17 cellular contexts compared by ENCODE assay signal in genomic region chr10:33735463-33735862, GRCh38.
A peak's percentile ranks its signal among the peaks of the same experiment; 100 is the strongest.
DNase-seq lines count a peak whose midpoint lies in the region; ATAC-seq and TF ChIP-seq lines count a peak whose summit lies in the region.
"Had no signal": no experiment of that assay in that cellular context is flagged by ENCODE, and none has a peak within 500 bp of the region (broad histone marks: within the 10 kb centered on the region; RNA-seq: fewer than 3 reads in every experiment).

No MANE protein-coding gene starts in this region.

- no peaks in the 10 kb centered on the region for H3K9me3 ChIP-seq in GM23248 (ENCODE audit: low read depth)
- no peaks in the 10 kb centered on the region for H3K9me3 ChIP-seq in A673 (ENCODE audit: low read depth, low read length, poor library complexity, severe bottlenecking)
- H3K9me3 ChIP-seq: right lobe of liver had no signal

- H3K9ac ChIP-seq in GM23248: no peak overlapping the region

- H3K4me1 ChIP-seq in GM23248 (ENCODE audit: insufficient read depth) (no peaks in the 10 kb centered on the region), A673 (ENCODE audit: insufficient read depth, low read length, poor library complexity, severe bottlenecking) (peaks cover 5% of the 10 kb centered on the region)
- H3K4me1 ChIP-seq: right lobe of liver had no signal

- POLR2A ChIA-PET in BJ (lab: Charles Lee): no interaction called here
- POLR2A ChIA-PET in A673 (lab: Charles Lee; ENCODE audit: low non-redundant PET): no interaction called here

- no peaks in the 10 kb centered on the region for H3F3A ChIP-seq in GM23248 (ENCODE audit: insufficient read depth)

- intact Hi-C loops in A673 (cut with micrococcal nuclease; ENCODE audit: unreplicated experiment): no loop called here

- BruUV-seq in A673 (replicated peaks; lab: Mats Ljungman, UMichigan): no TSS peak

- peak; percentile 4 for DNase-seq in BJ (ENCODE audit: low read depth)
- DNase-seq in GM23248: peak; percentile 46
- peak; percentile 76 for DNase-seq in RPMI7951 (ENCODE audit: low read depth)
- peak; percentile 31 for DNase-seq in glomerular visceral epithelial cell (ENCODE audit: extremely low spot score)
- no peak for DNase-seq in activated naive CD4-positive, alpha-beta T cell treated with Interleukin-2 at 50 U/mL for 16 hours
- DNase-seq in omental fat pad (ENCODE audit: low spot score): no peak
- no peak for DNase-seq in A673 (ENCODE audit: low spot score)
- DNase-seq: activated CD8-positive, alpha-beta memory T cell treated with anti-CD3 and anti-CD28 coated beads, Interleukin-2, amount 10 ng/mL, durations not matched to agents 7 days and 5 days; activated naive CD4-positive, alpha-beta T cell treated with anti-CD3 and anti-CD28 coated beads, Interleukin-2, amount 10 ng/mL, durations not matched to agents 7 days and 5 days; cerebellar nuclear complex; islet precursor cell; KG1; NCI-H1930; NCI-H69; right lobe of liver had no signal

- H3K27me3 ChIP-seq in BJ (ENCODE audit: control insufficient read depth, insufficient read depth, low read length) (peaks cover 2% of the 10 kb centered on the region), GM23248 (replicated peaks; ENCODE audit: insufficient read depth) (no peaks in the 10 kb centered on the region; the same call in 1 of the 2 replicates), A673 (replicated peaks; ENCODE audit: insufficient read depth, low read depth, low read length, poor library complexity) (no peaks in the 10 kb centered on the region)
- H3K27me3 ChIP-seq: right lobe of liver had no signal

- no peaks in the 10 kb centered on the region for H3K79me2 ChIP-seq in GM23248 (ENCODE audit: insufficient read depth)

- H3K27ac ChIP-seq in GM23248 (no peak overlapping the region), A673 (ENCODE audit: low read depth, low read length, poor library complexity, severe bottlenecking) (no peak overlapping the region)
- H3K27ac ChIP-seq: right lobe of liver, VCaP had no signal

- WGBS in GM23248 (ENCODE audit: low coverage in 1 of 2, low lambda C conversion rate in 2 of 2, missing lambda C conversion rate in 2 of 2), 2 experiments: 43 to 53% methylated on average over 2 of the region's 2 CpGs

- H3K4me3 ChIP-seq in BJ (ENCODE audit: low read depth, low read length): no peak overlapping the region
- H3K4me3 ChIP-seq in GM23248: no peak overlapping the region
- no peak overlapping the region for H3K4me3 ChIP-seq in A673 (ENCODE audit: low read depth, low read length, poor library complexity, severe bottlenecking)
- H3K4me3 ChIP-seq: right lobe of liver had no signal

- CTCF ChIA-PET in BJ (lab: Yijun Ruan, JAX): interaction anchor here (0.9 kb wide), 1 partner anchor 23 kb away, joined by 4 read pairs; no protein-coding TSS in a partner anchor
- CTCF ChIA-PET in A673 (lab: Charles Lee): no interaction called here

- H3K36me3 ChIP-seq in BJ (ENCODE audit: control insufficient read depth, insufficient read depth, low read length) (no peaks in the 10 kb centered on the region), GM23248 (ENCODE audit: low read depth) (no peaks in the 10 kb centered on the region), A673 (ENCODE audit: insufficient read depth, low read length, poor library complexity, severe bottlenecking) (no peaks in the 10 kb centered on the region)
- H3K36me3 ChIP-seq: right lobe of liver had no signal

- in situ Hi-C loops in GM23248 (cut with MboI): no loop called here

- H3K4me2 ChIP-seq in GM23248 (ENCODE audit: unreplicated experiment): no peak overlapping the region

- TF ChIP-seq CTCF in BJ (IDR thresholded peaks at IDR 0.05; ENCODE audit: insufficient read depth, low read depth, low read length): no peak
- no peak for TF ChIP-seq CTCF in omental fat pad (IDR thresholded peaks at IDR 0.05)
- no peak for TF ChIP-seq CTCF in A673 (conservative IDR thresholded peaks at IDR 0.05; ENCODE audit: low read depth, low read length)

- no peaks in the 10 kb centered on the region for H4K20me1 ChIP-seq in GM23248 (ENCODE audit: insufficient read depth)

- ATAC-seq in HG03108 (IDR thresholded peaks at IDR 0.05; ENCODE audit: unreplicated experiment) (no peak), omental fat pad (ENCODE audit: low FRiP score) (no peak)
- ATAC-seq: activated CD8-positive, alpha-beta memory T cell treated with anti-CD3 and anti-CD28 coated beads, Interleukin-2, amount 10 ng/mL, durations not matched to agents 7 days and 5 days had no signal

- no peak overlapping the region for H2AFZ ChIP-seq in GM23248

- H3K9me2 ChIP-seq in GM23248 (ENCODE audit: insufficient read depth): no peaks in the 10 kb centered on the region

Comparison
In these comparisons a context has a peak if more than half of its experiments do, and no peak if none do; other contexts are left out.
1. DNase-seq: peak in BJ (single experiment), GM23248 (single experiment), RPMI7951 (single experiment) and glomerular visceral epithelial cell (single experiment); none in activated naive CD4-positive, alpha-beta T cell treated with Interleukin-2 at 50 U/mL for 16 hours (single experiment), omental fat pad (single experiment) and A673 (single experiment).